27 cellular contexts compared by ENCODE assay signal in genomic region chr2:120384486-120385354, GRCh38. TPM values are rescaled to one million over a fixed set of nuclear protein-coding genes. Genes with fewer than 3 reads are reported as not detected.
DNase-seq lines count a peak whose midpoint lies in the region; ATAC-seq, FAIRE-seq and TF ChIP-seq lines count a peak whose summit lies in the region.
"Had no signal": no experiment of that assay in that cellular context is flagged by ENCODE, and none has a peak within 500 bp of the region (broad histone marks: within the 10 kb centered on the region; RNA-seq: fewer than 3 reads in every experiment).

No MANE protein-coding gene starts in this region.

- TF ChIP-seq CTCF in H1 (IDR thresholded peaks at IDR 0.05; ENCODE audit: control extremely low read depth in 1 of 3, insufficient read depth in 1 of 3, low read depth in 1 of 3, low read length in 3 of 3) (no peak), sigmoid colon (IDR thresholded peaks at IDR 0.05) (no peak)

- H4K8ac ChIP-seq in H1 (ENCODE audit: extremely low read depth, insufficient read depth, low read length): no peak overlapping the region

- H4K20me1 ChIP-seq in H1 (replicated peaks in 1 of 2; ENCODE audit: control insufficient read depth in 1 of 2, insufficient read depth in 2 of 2, low read length in 2 of 2): no peaks in the 10 kb centered on the region

- ATAC-seq in HG03139 (IDR thresholded peaks at IDR 0.05; ENCODE audit: unreplicated experiment) (no peak), HG03135 (IDR thresholded peaks at IDR 0.05; ENCODE audit: unreplicated experiment) (no peak)
- ATAC-seq: activated T-cell treated with anti-CD3 and anti-CD28 coated beads, Interleukin-2, amount 50 U/mL, for 72 hours; gastrocnemius medialis; natural killer cell treated with Interleukin-12 subunit alpha and Interleukin-12 subunit beta and Interleukin-15 and Interleukin-18, amount 100 ng/mL, for 72 hours; stimulated activated naive CD8-positive, alpha-beta T cell treated with anti-CD3 and anti-CD28 coated beads, Interleukin-15, amount 100 ng/mL, for 72 hours had no signal

- 79% methylated on average over 13 of the region's 13 CpGs; no CpG with 5 or more reads in 1 of the 2 experiments for WGBS in H1 (ENCODE audit: extremely low coverage in 1 of 2, insufficient coverage in 1 of 2, insufficient read length in 1 of 2, insufficient replicate concordance in 2 of 2, low coverage in 1 of 2, low lambda C conversion rate in 2 of 2, missing lambda C conversion rate in 1 of 2), 2 experiments
- WGBS in sigmoid colon, 2 donors: 65 to 78% methylated on average over 13 of the region's 13 CpGs

- H3K79me2 ChIP-seq in H1 (ENCODE audit: control insufficient read depth in 1 of 2, insufficient read depth in 2 of 2, low read length in 2 of 2): no peaks in the 10 kb centered on the region

- no peak overlapping the region for H3K4me3 ChIP-seq in H1 (ENCODE audit: extremely low read depth in 1 of 4, insufficient read depth in 2 of 4, low read depth in 3 of 4, low read length in 4 of 4)
- H3K4me3 ChIP-seq in sigmoid colon: no peak overlapping the region
- H3K4me3 ChIP-seq: esophagus muscularis mucosa, gastrocnemius medialis, psoas muscle, smooth muscle cell, upper lobe of left lung had no signal

- no peaks in the 10 kb centered on the region for H3K9me3 ChIP-seq in H1 (ENCODE audit: insufficient read depth in 2 of 2, low read depth in 1 of 2, low read length in 1 of 2)
- no peaks in the 10 kb centered on the region for H3K9me3 ChIP-seq in sigmoid colon
- H3K9me3 ChIP-seq: esophagus muscularis mucosa, gastrocnemius medialis, psoas muscle, upper lobe of left lung had no signal

- H2BK20ac ChIP-seq in H1 (ENCODE audit: low read length): no peak overlapping the region

- TF ChIP-seq EP300 in H1 (IDR thresholded peaks at IDR 0.05; ENCODE audit: borderline replicate concordance in 1 of 2, low read depth in 2 of 2, low read length in 2 of 2) (no peak), sigmoid colon (IDR thresholded peaks at IDR 0.05) (no peak)

- H2BK15ac ChIP-seq in H1 (ENCODE audit: low read length): no peak overlapping the region

- no peak overlapping the region for H3K56ac ChIP-seq in H1 (replicated peaks; ENCODE audit: insufficient read length, low read depth, low read length)

- no peaks in the 10 kb centered on the region for H3K79me1 ChIP-seq in H1 (ENCODE audit: low read depth, low read length)

- intact Hi-C loops in sigmoid colon (cut with DNase I): no loop called here

- H3K18ac ChIP-seq in H1 (ENCODE audit: extremely low read depth, low read length): 0 out of 2 replicates have a peak overlapping the region, but pooled peaks have one; percentile 25

- H4K91ac ChIP-seq in H1 (replicated peaks; ENCODE audit: insufficient read length, low read length): no peak overlapping the region

- no peak for FAIRE-seq in H1 (lab: Jason Lieb, UNC)
- FAIRE-seq: astrocyte had no signal

- TF ChIP-seq POLR2A in H1 (IDR thresholded peaks at IDR 0.05; ENCODE audit: control extremely low read depth in 1 of 2, low read depth in 2 of 2, low read length in 2 of 2) (no peak), sigmoid colon (IDR thresholded peaks at IDR 0.05) (no peak)

- DNase-seq in DMS53 (lab: John Stamatoyannopoulos, UW): peak; percentile 61
- no peak for DNase-seq in DMS53 treated with DMSO at 0.1 percent for 48 hours (lab: John Stamatoyannopoulos, UW; ENCODE audit: unreplicated experiment)
- peak; percentile 62 for DNase-seq in HuH-7 (ENCODE audit: low spot score)
- DNase-seq in H1 (ENCODE audit: low read depth in 1 of 2, low spot score in 2 of 2): no peak
- DNase-seq in sigmoid colon: peak; percentile 54
- no peak for DNase-seq in SIG-M5 treated with dmso at 0.1 percent for 504 hours (lab: John Stamatoyannopoulos, UW; ENCODE audit: unreplicated experiment)
- DNase-seq: 8988T; activated CD4-positive, alpha-beta T cell treated with anti-CD3 and anti-CD28 coated beads for 4 hours; activated naive CD4-positive, alpha-beta T cell treated with anti-CD3 and anti-CD28 coated beads, Interleukin-2, amount 50 U/mL, for 16 hours; activated T-cell treated with anti-CD3 and anti-CD28 coated beads, Interleukin-2, amount 50 U/mL, for 72 hours; COR-L47; effector CD8-positive, alpha-beta T cell; gastrocnemius medialis; GOT3; left cardiac atrium; SHP77 treated with DMSO at 0.1 percent for 48 hours; stimulated activated CD4-positive, alpha-beta T cell treated with anti-CD3 and anti-CD28 coated beads, Interleukin-4, amount 100 ng/mL, for 24 hours; stimulated activated naive CD8-positive, alpha-beta T cell treated with anti-CD3 and anti-CD28 coated beads, Interleukin-15, amount 100 ng/mL, for 72 hours; T-helper 1 cell; upper lobe of left lung had no signal

- H3K23me2 ChIP-seq in H1 (ENCODE audit: low read depth, low read length): peaks cover 6% of the 10 kb centered on the region; the same call in 1 of the 2 replicates

- H3K27me3 ChIP-seq in H1 (replicated peaks in 1 of 4; ENCODE audit: control insufficient read depth in 3 of 4, extremely low read depth in 1 of 4, insufficient read depth in 3 of 4, low read length in 3 of 4) (peaks cover 0 to 3% (median 0%) of the 10 kb centered on the region in 4 experiments; a peak in 4 of 7 replicates), sigmoid colon (peaks cover 0 to 11% (median 0%) of the 10 kb centered on the region in 3 donors)
- H3K27me3 ChIP-seq: gastrocnemius medialis, upper lobe of left lung had no signal

- 0 out of 2 replicates have a peak overlapping the region, but pooled peaks have one; percentile 28 for H2AK5ac ChIP-seq in H1 (ENCODE audit: low read depth, low read length)

- H2AFZ ChIP-seq in H1 (ENCODE audit: low read length): no peak overlapping the region

- no peak overlapping the region for H3K4me2 ChIP-seq in H1 (ENCODE audit: insufficient read depth in 1 of 2, low read depth in 2 of 2, low read length in 2 of 2)
- H3K4me2 ChIP-seq: smooth muscle cell had no signal

- H3K4me1 ChIP-seq in H1 (replicated peaks in 1 of 4; ENCODE audit: control insufficient read depth in 3 of 4, insufficient read depth in 4 of 4, low read length in 3 of 4): peaks cover 3 to 27% (median 9%) of the 10 kb centered on the region in 4 experiments
- no peaks in the 10 kb centered on the region for H3K4me1 ChIP-seq in sigmoid colon
- H3K4me1 ChIP-seq: esophagus muscularis mucosa, gastrocnemius medialis, psoas muscle, upper lobe of left lung had no signal

- POLR2A ChIA-PET in H1 (lab: Charles Lee; ENCODE audit: partially characterized antibody): interaction anchor here (0.6 to 1.7 kb wide), 3 partner anchors 11 to 15 kb away, joined by 3 to 5 read pairs (median 3); no protein-coding TSS in a partner anchor

- no peak overlapping the region for H2BK120ac ChIP-seq in H1 (replicated peaks; ENCODE audit: low read depth, low read length)

- H3K27ac ChIP-seq in H1 (ENCODE audit: low read depth, low read length) (no peak overlapping the region), sigmoid colon (no peak overlapping the region)
- H3K27ac ChIP-seq: esophagus muscularis mucosa, gastrocnemius medialis, psoas muscle, upper lobe of left lung had no signal

- H3K9ac ChIP-seq in H1 (replicated peaks in 1 of 4; ENCODE audit: extremely low read depth in 1 of 4, low read depth in 3 of 4, low read length in 3 of 4): no peak overlapping the region

- no peak overlapping the region for H3K23ac ChIP-seq in H1 (ENCODE audit: insufficient read length)

- CTCF ChIA-PET in H1 (lab: Charles Lee; ENCODE audit: partially characterized antibody): interaction anchor here (0.7 to 2.4 kb wide), 10 partner anchors 11 to 296 kb away, joined by 3 to 16 read pairs (median 4); no protein-coding TSS in a partner anchor

- peak overlapping the region; percentile 60; the same call in 1 of the 2 replicates for H2BK12ac ChIP-seq in H1 (ENCODE audit: low read depth, low read length)

- H3K36me3 ChIP-seq in H1 (ENCODE audit: control insufficient read depth in 2 of 4, insufficient read depth in 4 of 4, low read length in 3 of 4): no peaks in the 10 kb centered on the region
- H3K36me3 ChIP-seq in sigmoid colon: no peaks in the 10 kb centered on the region
- H3K36me3 ChIP-seq: esophagus muscularis mucosa, gastrocnemius medialis, upper lobe of left lung had no signal

- H2BK5ac ChIP-seq in H1 (ENCODE audit: low read depth, low read length): no peak overlapping the region

- H4K5ac ChIP-seq in H1 (ENCODE audit: insufficient read length, low read depth, low read length): no peak overlapping the region

- no peak overlapping the region for H3K4ac ChIP-seq in H1 (replicated peaks; ENCODE audit: insufficient read length, low read depth, low read length)

- H3K14ac ChIP-seq in H1 (ENCODE audit: insufficient read length): no peak overlapping the region

- no peak for TF ChIP-seq RAD21 in H1 (IDR thresholded peaks at IDR 0.05 in 1 of 2, conservative IDR thresholded peaks at IDR 0.05 in 1 of 2; ENCODE audit: low read depth in 2 of 2, low read length in 2 of 2)

TF ChIP-seq in H1, 55 proteins besides CTCF, POLR2A, EP300 and RAD21 (continues in another document):
- TF ChIP-seq YY1 (IDR thresholded peaks at IDR 0.05; ENCODE audit: low read depth, low read length) (no peak), USF2 (IDR thresholded peaks at IDR 0.05; ENCODE audit: low read length) (no peak), NANOG (IDR thresholded peaks at IDR 0.05; ENCODE audit: insufficient read depth, low read depth, low read length, poor library complexity, severe bottlenecking) (no peak), JUND (IDR thresholded peaks at IDR 0.05; ENCODE audit: low read length) (no peak), FOSL1 (IDR thresholded peaks at IDR 0.05; ENCODE audit: insufficient read depth, low read depth, low read length) (no peak), MAFK (IDR thresholded peaks at IDR 0.05; ENCODE audit: low read depth, low read length) (no peak)

RNA-seq across cellular contexts. Expression of gene INHBB, which starts 38.8 kb away (rescaled TPM):
- 0.23 and 0.30 TPM in 2 replicates for total RNA-seq in H1 (2021; fragmentation: NEBNext Ultra II Directional; extraction: Animal tissue kit (Norgen Biotek cat#: 25700))
- polyA plus RNA-seq in H1 (2011; rRNA removed) (0.24 and 0.32 TPM in 2 replicates), sigmoid colon (1 to 10 TPM in 1 of 3 donors, under 1 TPM in 1, not detected in 1; 0.60 to 1.4 TPM)
- polyA plus RNA-seq in H1 (2011; cell fraction: cytosol; rRNA removed): 0.25 TPM
- 0.44 TPM for polyA plus RNA-seq in H1 (2011; cell fraction: nucleus; rRNA removed)
- polyA plus RNA-seq in H1 (2012, experiment 1 of 2): 0.27 to 0.51 TPM (median 0.42 TPM) in 4 replicates
- polyA plus RNA-seq in H1 (2012, experiment 2 of 2): 0.31 TPM
- polyA plus RNA-seq in H1 (2013, experiment 1 of 2): 0.10 TPM
- 0.15 TPM for polyA plus RNA-seq in H1 (2013, experiment 2 of 2)
- polyA minus RNA-seq in H1 (2011; rRNA and poly(A)+ RNA removed): 0.19 and 0.46 TPM in 2 replicates
- polyA minus RNA-seq in H1 (2011; cell fraction: cytosol; rRNA and poly(A)+ RNA removed): 0.44 TPM
- polyA minus RNA-seq in H1 (2011; cell fraction: nucleus; rRNA and poly(A)+ RNA removed): 0.50 TPM
- 1 to 10 TPM in 3 of 4 donors, under 1 TPM in 1; 0.99 to 1.8 (median 1.2) TPM for total RNA-seq in sigmoid colon
- total RNA-seq: activated T-cell treated with anti-CD3 and anti-CD28 coated beads, Interleukin-2, amount 50 U/mL, for 72 hours; natural killer cell treated with Interleukin-12 subunit alpha and Interleukin-12 subunit beta and Interleukin-15 and Interleukin-18, amount 100 ng/mL, for 72 hours had no signal

Comparison
In these comparisons a context has a peak if more than half of its experiments do, and no peak if none do; other contexts are left out.
1. DNase-seq: peak in DMS53 (single experiment), HuH-7 (single experiment) and sigmoid colon (single experiment); none in DMS53 treated with DMSO at 0.1 percent for 48 hours (single experiment), H1 (0 of 2) and SIG-M5 treated with dmso at 0.1 percent for 504 hours (single experiment).